In genomic region chr12:70449758-70450341, GRCh38 we compare ENCODE assay signal across 19 cellular contexts.
"Had no signal": no experiment of that assay in that cellular context is flagged by ENCODE, and none has a peak within 500 bp of the region (broad histone marks: within the 10 kb centered on the region; RNA-seq: fewer than 3 reads in every experiment).

No MANE protein-coding gene starts in this region.

- H2AFZ ChIP-seq: parathyroid adenoma had no signal

- H3K4me1 ChIP-seq: esophagus muscularis mucosa, gastrocnemius medialis, heart right ventricle, parathyroid adenoma, prostate gland, right lobe of liver, tibial artery, upper lobe of left lung, uterus had no signal

- H3K9me3 ChIP-seq: gastrocnemius medialis, prostate gland, right lobe of liver, uterus had no signal

- FAIRE-seq: islet of Langerhans had no signal

- DNase-seq: gastrocnemius medialis; heart right ventricle; hypothalamus; kidney glomerular epithelial cell; mesendoderm; naive B cell; nephron progenitor cell; right lobe of liver; stimulated activated CD4-positive, alpha-beta T cell treated with anti-CD3 and anti-CD28 coated beads, Interleukin-4, amount 100 ng/mL, for 1 hour; stimulated activated CD8-positive, alpha-beta memory T cell treated with anti-CD3 and anti-CD28 coated beads, Interleukin-4, amount 100 ng/mL, for 48 hours; stimulated activated naive CD8-positive, alpha-beta T cell treated with anti-CD3 and anti-CD28 coated beads, Interleukin-15, Interleukin-2, amounts not matched to agents 100 U/mL and 50 U/mL, for 24 hours; tibial artery; upper lobe of left lung; uterus had no signal

- H3K36me3 ChIP-seq: esophagus muscularis mucosa, gastrocnemius medialis, heart right ventricle, prostate gland, right lobe of liver, tibial artery, upper lobe of left lung, uterus had no signal

- H3K4me3 ChIP-seq: esophagus muscularis mucosa, gastrocnemius medialis, heart right ventricle, prostate gland, right lobe of liver, tibial artery, upper lobe of left lung, uterus had no signal

- H3K79me2 ChIP-seq: parathyroid adenoma had no signal

- H3K27ac ChIP-seq: esophagus muscularis mucosa, gastrocnemius medialis, heart right ventricle, parathyroid adenoma, prostate gland, right lobe of liver, tibial artery, upper lobe of left lung, uterus had no signal

- H3K27me3 ChIP-seq: esophagus muscularis mucosa, gastrocnemius medialis, heart right ventricle, right lobe of liver, tibial artery, upper lobe of left lung, uterus had no signal

- H3K9ac ChIP-seq: parathyroid adenoma had no signal

- ATAC-seq: gastrocnemius medialis; heart right ventricle; stimulated activated effector memory CD8-positive, alpha-beta T cell treated with anti-CD3 and anti-CD28 coated beads, Interleukin-12 subunit alpha, Interleukin-12 subunit beta, amount 100 ng/mL, for 72 hours; stimulated activated naive CD8-positive, alpha-beta T cell treated with anti-CD3 and anti-CD28 coated beads, Interleukin-15, Interleukin-2, amounts not matched to agents 100 U/mL and 50 U/mL, for 24 hours had no signal
